Comparison of ENCODE assay signal across 1 cellular context in genomic region chr9:111937781-111938426, GRCh38.
TF ChIP-seq lines count a peak whose summit lies in the region.

No MANE protein-coding gene starts in this region.

TF ChIP-seq in GM23338, 12 proteins besides CTCF, POLR2A, EP300 and RAD21 (continued from another document):
- TF ChIP-seq ZNF462 (CRISPR knock-in tag; IDR thresholded peaks at IDR 0.05): no peak
- TF ChIP-seq POLR2AphosphoS5 (IDR thresholded peaks at IDR 0.05; ENCODE audit: low read depth): no peak
- no peak for TF ChIP-seq CREB1 (CRISPR knock-in tag; IDR thresholded peaks at IDR 0.05; ENCODE audit: low read depth)
